ENCODE assay signal across 2 cellular contexts in the genomic region with DNA sequence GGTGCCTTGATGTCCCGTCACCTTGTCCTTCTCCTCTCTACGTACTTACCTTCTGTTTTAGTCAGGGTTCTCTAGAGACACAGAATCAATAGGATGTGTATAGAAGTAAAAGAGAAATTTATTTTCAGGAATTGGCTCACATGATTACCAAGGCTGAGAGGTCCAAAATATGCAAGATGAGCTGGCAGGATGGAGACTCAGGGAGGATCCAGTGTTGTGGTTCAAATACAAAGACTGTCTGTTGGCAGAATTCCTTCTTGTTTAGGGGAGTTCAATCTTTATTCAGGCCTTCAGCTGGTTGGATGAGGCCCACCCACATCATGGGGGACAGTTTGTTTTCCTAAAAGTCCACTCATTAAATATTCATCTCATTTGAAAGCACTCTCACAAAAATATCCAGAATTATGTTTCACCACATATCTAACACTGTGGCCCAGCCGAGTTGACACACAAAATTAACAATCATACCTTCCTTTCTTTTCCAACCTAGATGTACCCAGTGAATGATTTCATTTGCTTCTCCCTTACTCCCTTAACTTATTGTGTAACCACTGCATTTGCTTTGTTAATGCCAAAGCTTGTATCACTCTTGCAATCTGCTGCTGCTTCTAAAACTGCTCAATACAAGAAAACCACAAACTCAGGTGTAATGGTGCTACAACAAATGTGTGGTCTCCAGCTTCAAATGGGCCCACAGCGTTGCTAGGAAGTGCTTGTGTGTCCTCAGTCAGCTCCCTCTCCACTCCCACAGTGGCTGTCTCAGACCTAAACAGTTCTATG.
TF ChIP-seq lines count a peak whose summit lies in the region.

No MANE protein-coding gene starts in this region.

TF ChIP-seq in HepG2, 621 proteins besides CTCF, POLR2A, EP300 and RAD21:
- TF ChIP-seq, protein P1, sequence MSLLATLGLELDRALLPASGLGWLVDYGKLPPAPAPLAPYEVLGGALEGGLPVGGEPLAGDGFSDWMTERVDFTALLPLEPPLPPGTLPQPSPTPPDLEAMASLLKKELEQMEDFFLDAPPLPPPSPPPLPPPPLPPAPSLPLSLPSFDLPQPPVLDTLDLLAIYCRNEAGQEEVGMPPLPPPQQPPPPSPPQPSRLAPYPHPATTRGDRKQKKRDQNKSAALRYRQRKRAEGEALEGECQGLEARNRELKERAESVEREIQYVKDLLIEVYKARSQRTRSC (CRISPR knock-in tag; IDR thresholded peaks at IDR 0.05; ENCODE audit: low read depth), result no peak
- TF ChIP-seq ZNF841 (CRISPR knock-in tag; IDR thresholded peaks at IDR 0.05; ENCODE audit: borderline replicate concordance), result 0 out of 2 replicates have a peak, but pooled peaks have one; percentile 10
- no peak for TF ChIP-seq ATF1 (CRISPR knock-in tag; IDR thresholded peaks at IDR 0.05)
- TF ChIP-seq, protein P2, sequence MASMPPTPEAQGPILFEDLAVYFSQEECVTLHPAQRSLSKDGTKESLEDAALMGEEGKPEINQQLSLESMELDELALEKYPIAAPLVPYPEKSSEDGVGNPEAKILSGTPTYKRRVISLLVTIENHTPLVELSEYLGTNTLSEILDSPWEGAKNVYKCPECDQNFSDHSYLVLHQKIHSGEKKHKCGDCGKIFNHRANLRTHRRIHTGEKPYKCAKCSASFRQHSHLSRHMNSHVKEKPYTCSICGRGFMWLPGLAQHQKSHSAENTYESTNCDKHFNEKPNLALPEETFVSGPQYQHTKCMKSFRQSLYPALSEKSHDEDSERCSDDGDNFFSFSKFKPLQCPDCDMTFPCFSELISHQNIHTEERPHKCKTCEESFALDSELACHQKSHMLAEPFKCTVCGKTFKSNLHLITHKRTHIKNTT (CRISPR knock-in tag; IDR thresholded peaks at IDR 0.05), result no peak

TF ChIP-seq in GM12891, 5 proteins besides CTCF, POLR2A, EP300 and RAD21:
- TF ChIP-seq TAF1 (IDR thresholded peaks at IDR 0.05; ENCODE audit: low read depth, low read length), result no peak
- TF ChIP-seq POU2F2 (IDR thresholded peaks at IDR 0.05; ENCODE audit: low read depth, low read length), result no peak
- no peak for TF ChIP-seq POLR2AphosphoS5 (IDR thresholded peaks at IDR 0.05; ENCODE audit: low read depth, low read length)
- no peak for TF ChIP-seq PAX5 (IDR thresholded peaks at IDR 0.05; ENCODE audit: insufficient read depth, low read length, severe bottlenecking)
- no peak for TF ChIP-seq SPI1 (IDR thresholded peaks at IDR 0.05; ENCODE audit: low read depth, low read length)
